Comparison of ENCODE assay signal across 1 cellular context in the genomic region with DNA sequence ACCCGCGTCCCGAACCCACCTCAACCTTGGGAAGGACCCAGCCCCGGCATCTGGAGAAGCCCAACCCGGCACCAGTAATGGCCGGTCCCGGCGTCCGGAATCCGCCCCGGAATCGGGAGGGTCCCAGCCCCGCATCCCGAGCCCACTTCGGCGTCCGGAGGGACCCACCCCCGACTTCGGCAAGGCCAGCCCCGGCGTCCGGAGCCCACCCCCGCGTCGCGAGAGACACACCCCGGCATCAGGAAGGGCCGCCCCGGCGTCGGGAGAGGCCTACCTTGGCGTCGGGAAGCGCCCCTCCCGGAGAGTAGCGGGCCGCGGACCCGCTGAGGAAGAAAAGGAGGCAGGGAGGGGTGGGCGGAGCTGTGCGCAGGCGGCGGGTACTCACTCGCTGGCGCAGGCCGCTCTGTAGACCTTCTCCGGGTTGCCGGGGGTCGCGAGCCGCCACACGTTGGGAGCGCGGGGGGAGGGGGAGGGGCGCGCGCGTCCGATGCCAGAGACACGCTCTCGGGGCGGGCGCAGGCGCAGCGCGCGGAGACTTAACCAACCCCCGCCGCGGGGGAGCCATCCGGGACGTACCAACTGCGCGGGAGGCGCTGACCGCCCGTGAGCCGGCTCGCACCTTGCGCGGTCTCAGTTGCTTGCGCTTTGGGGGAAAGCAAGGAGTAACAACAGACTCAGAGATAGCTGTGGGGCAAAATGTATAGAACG.
A peak's percentile ranks its signal among the peaks of the same experiment; 100 is the strongest.
TF ChIP-seq lines count a peak whose summit lies in the region.

A gene (minus strand): TSS at position 515 of the 708 bp plus-strand sequence. CDS start 24,164 bp downstream, outside the sequence.

TF ChIP-seq in HepG2, 621 proteins besides CTCF, POLR2A, EP300 and RAD21 (continued from another document and continues in another):
- TF ChIP-seq, protein P1, sequence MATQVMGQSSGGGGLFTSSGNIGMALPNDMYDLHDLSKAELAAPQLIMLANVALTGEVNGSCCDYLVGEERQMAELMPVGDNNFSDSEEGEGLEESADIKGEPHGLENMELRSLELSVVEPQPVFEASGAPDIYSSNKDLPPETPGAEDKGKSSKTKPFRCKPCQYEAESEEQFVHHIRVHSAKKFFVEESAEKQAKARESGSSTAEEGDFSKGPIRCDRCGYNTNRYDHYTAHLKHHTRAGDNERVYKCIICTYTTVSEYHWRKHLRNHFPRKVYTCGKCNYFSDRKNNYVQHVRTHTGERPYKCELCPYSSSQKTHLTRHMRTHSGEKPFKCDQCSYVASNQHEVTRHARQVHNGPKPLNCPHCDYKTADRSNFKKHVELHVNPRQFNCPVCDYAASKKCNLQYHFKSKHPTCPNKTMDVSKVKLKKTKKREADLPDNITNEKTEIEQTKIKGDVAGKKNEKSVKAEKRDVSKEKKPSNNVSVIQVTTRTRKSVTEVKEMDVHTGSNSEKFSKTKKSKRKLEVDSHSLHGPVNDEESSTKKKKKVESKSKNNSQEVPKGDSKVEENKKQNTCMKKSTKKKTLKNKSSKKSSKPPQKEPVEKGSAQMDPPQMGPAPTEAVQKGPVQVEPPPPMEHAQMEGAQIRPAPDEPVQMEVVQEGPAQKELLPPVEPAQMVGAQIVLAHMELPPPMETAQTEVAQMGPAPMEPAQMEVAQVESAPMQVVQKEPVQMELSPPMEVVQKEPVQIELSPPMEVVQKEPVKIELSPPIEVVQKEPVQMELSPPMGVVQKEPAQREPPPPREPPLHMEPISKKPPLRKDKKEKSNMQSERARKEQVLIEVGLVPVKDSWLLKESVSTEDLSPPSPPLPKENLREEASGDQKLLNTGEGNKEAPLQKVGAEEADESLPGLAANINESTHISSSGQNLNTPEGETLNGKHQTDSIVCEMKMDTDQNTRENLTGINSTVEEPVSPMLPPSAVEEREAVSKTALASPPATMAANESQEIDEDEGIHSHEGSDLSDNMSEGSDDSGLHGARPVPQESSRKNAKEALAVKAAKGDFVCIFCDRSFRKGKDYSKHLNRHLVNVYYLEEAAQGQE (IDR thresholded peaks at IDR 0.05; ENCODE audit: borderline replicate concordance in 1 of 2, low read depth in 1 of 2, low read length in 2 of 2): 0 out of 4 replicates have a peak, but pooled peaks of 1 of the 2 experiments have one; percentile 18
- TF ChIP-seq MEF2D (CRISPR knock-in tag; IDR thresholded peaks at IDR 0.05): no peak
- peak; percentile 83; the same call in 1 of the 2 replicates for TF ChIP-seq CCDC6 (CRISPR knock-in tag; IDR thresholded peaks at IDR 0.05)
- TF ChIP-seq ZNF781 (CRISPR knock-in tag; IDR thresholded peaks at IDR 0.05; ENCODE audit: borderline replicate concordance, not compliant biosample characterization): no peak
- TF ChIP-seq SMAD3 (CRISPR knock-in tag; IDR thresholded peaks at IDR 0.05): peak; percentile 74; the same call in 1 of the 2 replicates
- peak; percentile 19 for TF ChIP-seq CBX1 (IDR thresholded peaks at IDR 0.05; ENCODE audit: low read depth)
- TF ChIP-seq MBD4 (IDR thresholded peaks at IDR 0.05; ENCODE audit: borderline replicate concordance, low read length): no peak
- TF ChIP-seq ZNF747 (CRISPR knock-in tag; IDR thresholded peaks at IDR 0.05; ENCODE audit: borderline replicate concordance): peak; percentile 74
- TF ChIP-seq, protein P2, sequence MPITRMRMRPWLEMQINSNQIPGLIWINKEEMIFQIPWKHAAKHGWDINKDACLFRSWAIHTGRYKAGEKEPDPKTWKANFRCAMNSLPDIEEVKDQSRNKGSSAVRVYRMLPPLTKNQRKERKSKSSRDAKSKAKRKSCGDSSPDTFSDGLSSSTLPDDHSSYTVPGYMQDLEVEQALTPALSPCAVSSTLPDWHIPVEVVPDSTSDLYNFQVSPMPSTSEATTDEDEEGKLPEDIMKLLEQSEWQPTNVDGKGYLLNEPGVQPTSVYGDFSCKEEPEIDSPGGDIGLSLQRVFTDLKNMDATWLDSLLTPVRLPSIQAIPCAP (CRISPR knock-in tag; IDR thresholded peaks at IDR 0.05; ENCODE audit: low read depth): no peak
- no peak; the same call in 1 of the 2 replicates for TF ChIP-seq SNAPC2 (CRISPR knock-in tag; IDR thresholded peaks at IDR 0.05)
- TF ChIP-seq, protein P3, sequence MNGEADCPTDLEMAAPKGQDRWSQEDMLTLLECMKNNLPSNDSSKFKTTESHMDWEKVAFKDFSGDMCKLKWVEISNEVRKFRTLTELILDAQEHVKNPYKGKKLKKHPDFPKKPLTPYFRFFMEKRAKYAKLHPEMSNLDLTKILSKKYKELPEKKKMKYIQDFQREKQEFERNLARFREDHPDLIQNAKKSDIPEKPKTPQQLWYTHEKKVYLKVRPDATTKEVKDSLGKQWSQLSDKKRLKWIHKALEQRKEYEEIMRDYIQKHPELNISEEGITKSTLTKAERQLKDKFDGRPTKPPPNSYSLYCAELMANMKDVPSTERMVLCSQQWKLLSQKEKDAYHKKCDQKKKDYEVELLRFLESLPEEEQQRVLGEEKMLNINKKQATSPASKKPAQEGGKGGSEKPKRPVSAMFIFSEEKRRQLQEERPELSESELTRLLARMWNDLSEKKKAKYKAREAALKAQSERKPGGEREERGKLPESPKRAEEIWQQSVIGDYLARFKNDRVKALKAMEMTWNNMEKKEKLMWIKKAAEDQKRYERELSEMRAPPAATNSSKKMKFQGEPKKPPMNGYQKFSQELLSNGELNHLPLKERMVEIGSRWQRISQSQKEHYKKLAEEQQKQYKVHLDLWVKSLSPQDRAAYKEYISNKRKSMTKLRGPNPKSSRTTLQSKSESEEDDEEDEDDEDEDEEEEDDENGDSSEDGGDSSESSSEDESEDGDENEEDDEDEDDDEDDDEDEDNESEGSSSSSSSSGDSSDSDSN (CRISPR knock-in tag; IDR thresholded peaks at IDR 0.05): peak; percentile 92
- TF ChIP-seq PTBP1 (IDR thresholded peaks at IDR 0.05; ENCODE audit: low read depth, low read length, poor library complexity, severe bottlenecking): no peak
- TF ChIP-seq, protein P4, sequence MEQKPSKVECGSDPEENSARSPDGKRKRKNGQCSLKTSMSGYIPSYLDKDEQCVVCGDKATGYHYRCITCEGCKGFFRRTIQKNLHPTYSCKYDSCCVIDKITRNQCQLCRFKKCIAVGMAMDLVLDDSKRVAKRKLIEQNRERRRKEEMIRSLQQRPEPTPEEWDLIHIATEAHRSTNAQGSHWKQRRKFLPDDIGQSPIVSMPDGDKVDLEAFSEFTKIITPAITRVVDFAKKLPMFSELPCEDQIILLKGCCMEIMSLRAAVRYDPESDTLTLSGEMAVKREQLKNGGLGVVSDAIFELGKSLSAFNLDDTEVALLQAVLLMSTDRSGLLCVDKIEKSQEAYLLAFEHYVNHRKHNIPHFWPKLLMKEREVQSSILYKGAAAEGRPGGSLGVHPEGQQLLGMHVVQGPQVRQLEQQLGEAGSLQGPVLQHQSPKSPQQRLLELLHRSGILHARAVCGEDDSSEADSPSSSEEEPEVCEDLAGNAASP (CRISPR knock-in tag; IDR thresholded peaks at IDR 0.05; ENCODE audit: borderline replicate concordance): no peak
- TF ChIP-seq KLF13 (CRISPR knock-in tag; IDR thresholded peaks at IDR 0.05): no peak; the same call in 1 of the 2 replicates
- no peak for TF ChIP-seq ZFP36L2 (CRISPR knock-in tag; IDR thresholded peaks at IDR 0.05)
- no peak for TF ChIP-seq STAG1 (CRISPR knock-in tag; IDR thresholded peaks at IDR 0.05)
- no peak; the same call in 1 of the 2 replicates for TF ChIP-seq ZNF460 (CRISPR knock-in tag; IDR thresholded peaks at IDR 0.05; ENCODE audit: borderline replicate concordance)
- TF ChIP-seq JARID2 (CRISPR knock-in tag; IDR thresholded peaks at IDR 0.05; ENCODE audit: insufficient replicate concordance): no peak
- no peak for TF ChIP-seq KDM4B (CRISPR knock-in tag; IDR thresholded peaks at IDR 0.05)
- no peak for TF ChIP-seq DPF2 (CRISPR knock-in tag; IDR thresholded peaks at IDR 0.05; ENCODE audit: borderline replicate concordance, low read depth)
- no peak for TF ChIP-seq NBN (conservative IDR thresholded peaks at IDR 0.05)
- TF ChIP-seq BCL6 (CRISPR knock-in tag; IDR thresholded peaks at IDR 0.05): peak; percentile 56
- TF ChIP-seq ZNF292 (CRISPR knock-in tag; IDR thresholded peaks at IDR 0.05; ENCODE audit: borderline replicate concordance, low read depth): no peak
- TF ChIP-seq, protein P5, sequence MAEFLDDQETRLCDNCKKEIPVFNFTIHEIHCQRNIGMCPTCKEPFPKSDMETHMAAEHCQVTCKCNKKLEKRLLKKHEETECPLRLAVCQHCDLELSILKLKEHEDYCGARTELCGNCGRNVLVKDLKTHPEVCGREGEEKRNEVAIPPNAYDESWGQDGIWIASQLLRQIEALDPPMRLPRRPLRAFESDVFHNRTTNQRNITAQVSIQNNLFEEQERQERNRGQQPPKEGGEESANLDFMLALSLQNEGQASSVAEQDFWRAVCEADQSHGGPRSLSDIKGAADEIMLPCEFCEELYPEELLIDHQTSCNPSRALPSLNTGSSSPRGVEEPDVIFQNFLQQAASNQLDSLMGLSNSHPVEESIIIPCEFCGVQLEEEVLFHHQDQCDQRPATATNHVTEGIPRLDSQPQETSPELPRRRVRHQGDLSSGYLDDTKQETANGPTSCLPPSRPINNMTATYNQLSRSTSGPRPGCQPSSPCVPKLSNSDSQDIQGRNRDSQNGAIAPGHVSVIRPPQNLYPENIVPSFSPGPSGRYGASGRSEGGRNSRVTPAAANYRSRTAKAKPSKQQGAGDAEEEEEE (CRISPR knock-in tag; IDR thresholded peaks at IDR 0.05; ENCODE audit: borderline replicate concordance): no peak
- TF ChIP-seq ZNF660 (CRISPR knock-in tag; IDR thresholded peaks at IDR 0.05; ENCODE audit: borderline replicate concordance, low read depth): no peak
- TF ChIP-seq ZNF230 (CRISPR knock-in tag; IDR thresholded peaks at IDR 0.05): no peak; the same call in 1 of the 2 replicates
- TF ChIP-seq, protein P6, sequence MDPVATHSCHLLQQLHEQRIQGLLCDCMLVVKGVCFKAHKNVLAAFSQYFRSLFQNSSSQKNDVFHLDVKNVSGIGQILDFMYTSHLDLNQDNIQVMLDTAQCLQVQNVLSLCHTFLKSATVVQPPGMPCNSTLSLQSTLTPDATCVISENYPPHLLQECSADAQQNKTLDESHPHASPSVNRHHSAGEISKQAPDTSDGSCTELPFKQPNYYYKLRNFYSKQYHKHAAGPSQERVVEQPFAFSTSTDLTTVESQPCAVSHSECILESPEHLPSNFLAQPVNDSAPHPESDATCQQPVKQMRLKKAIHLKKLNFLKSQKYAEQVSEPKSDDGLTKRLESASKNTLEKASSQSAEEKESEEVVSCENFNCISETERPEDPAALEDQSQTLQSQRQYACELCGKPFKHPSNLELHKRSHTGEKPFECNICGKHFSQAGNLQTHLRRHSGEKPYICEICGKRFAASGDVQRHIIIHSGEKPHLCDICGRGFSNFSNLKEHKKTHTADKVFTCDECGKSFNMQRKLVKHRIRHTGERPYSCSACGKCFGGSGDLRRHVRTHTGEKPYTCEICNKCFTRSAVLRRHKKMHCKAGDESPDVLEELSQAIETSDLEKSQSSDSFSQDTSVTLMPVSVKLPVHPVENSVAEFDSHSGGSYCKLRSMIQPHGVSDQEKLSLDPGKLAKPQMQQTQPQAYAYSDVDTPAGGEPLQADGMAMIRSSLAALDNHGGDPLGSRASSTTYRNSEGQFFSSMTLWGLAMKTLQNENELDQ (CRISPR knock-in tag; IDR thresholded peaks at IDR 0.05; ENCODE audit: borderline replicate concordance): no peak
- peak; percentile 96; the same call in 1 of the 2 replicates for TF ChIP-seq RARG (CRISPR knock-in tag; IDR thresholded peaks at IDR 0.05; ENCODE audit: low read depth)
- TF ChIP-seq, protein P7, sequence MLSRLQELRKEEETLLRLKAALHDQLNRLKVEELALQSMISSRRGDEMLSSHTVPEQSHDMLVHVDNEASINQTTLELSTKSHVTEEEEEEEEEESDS (CRISPR knock-in tag; IDR thresholded peaks at IDR 0.05; ENCODE audit: borderline replicate concordance): 0 out of 2 replicates have a peak, but pooled peaks have one; percentile 1
- TF ChIP-seq HOXA7 (CRISPR knock-in tag; IDR thresholded peaks at IDR 0.05): no peak
- no peak for TF ChIP-seq ZNF713 (CRISPR knock-in tag; IDR thresholded peaks at IDR 0.05)
- TF ChIP-seq SMARCE1 (IDR thresholded peaks at IDR 0.05; ENCODE audit: borderline replicate concordance): no peak
- TF ChIP-seq, protein P8, sequence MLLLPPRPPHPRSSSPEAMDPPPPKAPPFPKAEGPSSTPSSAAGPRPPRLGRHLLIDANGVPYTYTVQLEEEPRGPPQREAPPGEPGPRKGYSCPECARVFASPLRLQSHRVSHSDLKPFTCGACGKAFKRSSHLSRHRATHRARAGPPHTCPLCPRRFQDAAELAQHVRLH (CRISPR knock-in tag; IDR thresholded peaks at IDR 0.05; ENCODE audit: borderline replicate concordance, low read depth): no peak; the same call in none of the 2 replicates
- TF ChIP-seq, protein P9, sequence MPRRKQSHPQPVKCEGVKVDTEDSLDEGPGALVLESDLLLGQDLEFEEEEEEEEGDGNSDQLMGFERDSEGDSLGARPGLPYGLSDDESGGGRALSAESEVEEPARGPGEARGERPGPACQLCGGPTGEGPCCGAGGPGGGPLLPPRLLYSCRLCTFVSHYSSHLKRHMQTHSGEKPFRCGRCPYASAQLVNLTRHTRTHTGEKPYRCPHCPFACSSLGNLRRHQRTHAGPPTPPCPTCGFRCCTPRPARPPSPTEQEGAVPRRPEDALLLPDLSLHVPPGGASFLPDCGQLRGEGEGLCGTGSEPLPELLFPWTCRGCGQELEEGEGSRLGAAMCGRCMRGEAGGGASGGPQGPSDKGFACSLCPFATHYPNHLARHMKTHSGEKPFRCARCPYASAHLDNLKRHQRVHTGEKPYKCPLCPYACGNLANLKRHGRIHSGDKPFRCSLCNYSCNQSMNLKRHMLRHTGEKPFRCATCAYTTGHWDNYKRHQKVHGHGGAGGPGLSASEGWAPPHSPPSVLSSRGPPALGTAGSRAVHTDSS (CRISPR knock-in tag; conservative IDR thresholded peaks at IDR 0.05): no peak
- no peak for TF ChIP-seq ZNF577 (CRISPR knock-in tag; IDR thresholded peaks at IDR 0.05; ENCODE audit: borderline replicate concordance, low read depth)
- TF ChIP-seq ATF7-NPFF (CRISPR knock-in tag; IDR thresholded peaks at IDR 0.05; ENCODE audit: low read depth): no peak; the same call in 1 of the 2 replicates
- no peak for TF ChIP-seq ZNF337 (CRISPR knock-in tag; IDR thresholded peaks at IDR 0.05; ENCODE audit: borderline replicate concordance, low read depth)
- TF ChIP-seq, protein P10, sequence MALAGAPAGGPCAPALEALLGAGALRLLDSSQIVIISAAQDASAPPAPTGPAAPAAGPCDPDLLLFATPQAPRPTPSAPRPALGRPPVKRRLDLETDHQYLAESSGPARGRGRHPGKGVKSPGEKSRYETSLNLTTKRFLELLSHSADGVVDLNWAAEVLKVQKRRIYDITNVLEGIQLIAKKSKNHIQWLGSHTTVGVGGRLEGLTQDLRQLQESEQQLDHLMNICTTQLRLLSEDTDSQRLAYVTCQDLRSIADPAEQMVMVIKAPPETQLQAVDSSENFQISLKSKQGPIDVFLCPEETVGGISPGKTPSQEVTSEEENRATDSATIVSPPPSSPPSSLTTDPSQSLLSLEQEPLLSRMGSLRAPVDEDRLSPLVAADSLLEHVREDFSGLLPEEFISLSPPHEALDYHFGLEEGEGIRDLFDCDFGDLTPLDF (CRISPR knock-in tag; IDR thresholded peaks at IDR 0.05): peak; percentile 50
- TF ChIP-seq RARA (CRISPR knock-in tag; IDR thresholded peaks at IDR 0.05): peak; percentile 9; the same call in 1 of the 2 replicates
- peak; percentile 46 for TF ChIP-seq PHF5A (CRISPR knock-in tag; IDR thresholded peaks at IDR 0.05; ENCODE audit: low read depth, unreplicated experiment)
- TF ChIP-seq ZNF501 (CRISPR knock-in tag; IDR thresholded peaks at IDR 0.05): no peak; the same call in 1 of the 2 replicates
- no peak for TF ChIP-seq NR2F1 (CRISPR knock-in tag; IDR thresholded peaks at IDR 0.05)
